ENCODE assay signal across 8 cellular contexts in genomic region chr10:104028146-104028545, GRCh38. TPM values are rescaled to one million over a fixed set of nuclear protein-coding genes. Genes with fewer than 3 reads are reported as not detected.
A peak's percentile ranks its signal among the peaks of the same experiment; 100 is the strongest.
DNase-seq lines count a peak whose midpoint lies in the region; ATAC-seq, FAIRE-seq and TF ChIP-seq lines count a peak whose summit lies in the region.

No MANE protein-coding gene starts in this region.

- no peaks in the 10 kb centered on the region for H3K79me2 ChIP-seq in HepG2 (ENCODE audit: insufficient read depth, low read length)

- WGBS in body of pancreas, 2 donors, result 87% methylated on average over 6 of the region's 6 CpGs
- WGBS in HepG2 (ENCODE audit: low lambda C conversion rate), result 92% methylated on average over 6 of the region's 6 CpGs

- no peak for TF ChIP-seq EP300 in HepG2 (IDR thresholded peaks at IDR 0.05; ENCODE audit: low read depth in 2 of 2, low read length in 2 of 2)
- TF ChIP-seq EP300 in HepG2 (CRISPR knock-in tag; IDR thresholded peaks at IDR 0.05; ENCODE audit: borderline replicate concordance), result no peak

- H3K27ac ChIP-seq in body of pancreas (no peak overlapping the region), HepG2 (ENCODE audit: extremely low read length, insufficient read depth, low read length) (no peak overlapping the region)

- no peak for TF ChIP-seq RAD21 in HepG2 (CRISPR knock-in tag; IDR thresholded peaks at IDR 0.05)

- no peak overlapping the region for H3K9ac ChIP-seq in HepG2 (ENCODE audit: insufficient read depth, low read depth, low read length)

- in situ Hi-C loops in HepG2 (cut with HindIII; ENCODE audit: extremely low pct_ligation_motif_present, low pct_unique_long_range_greater_than_20kb), result no loop called here

- ATAC-seq in body of pancreas (no peak), HepG2 (peak; percentile 99), HG03196 (IDR thresholded peaks at IDR 0.05; ENCODE audit: unreplicated experiment) (no peak)

- TF ChIP-seq CTCF in AG09319 (IDR thresholded peaks at IDR 0.05; ENCODE audit: low read depth, low read length) (peak; percentile 29), HFF-Myc (IDR thresholded peaks at IDR 0.05; ENCODE audit: low read depth, low read length, missing control alignments) (peak; percentile 31), body of pancreas (IDR thresholded peaks at IDR 0.05) (peak in 4 of 7 experiments; percentile 13 to 26 (median 19)), HepG2 (CRISPR knock-in tag; IDR thresholded peaks at IDR 0.05) (peak; percentile 30)

- H3K4me3 ChIP-seq in HFF-Myc (replicated peaks; ENCODE audit: low read depth, low read length), result no peak overlapping the region
- no peak overlapping the region for H3K4me3 ChIP-seq in body of pancreas
- H3K4me3 ChIP-seq in HepG2 (replicated peaks in 1 of 3; ENCODE audit: insufficient read depth in 1 of 3, low read depth in 2 of 3, low read length in 3 of 3), result no peak overlapping the region
- H3K4me3 ChIP-seq in MG63, result no peak overlapping the region

- H3K36me3 ChIP-seq in body of pancreas (replicated peaks in 1 of 2; ENCODE audit: insufficient read depth in 1 of 2, low read depth in 2 of 2) (peaks cover 0 to 17% of the 10 kb centered on the region in 2 donors), HepG2 (replicated peaks in 1 of 2; ENCODE audit: control insufficient read depth in 1 of 2, insufficient read depth in 2 of 2, low read length in 2 of 2) (peaks cover 3 to 27% of the 10 kb centered on the region in 2 experiments), MG63 (peaks cover 30% of the 10 kb centered on the region)

- DNase-seq in AG09319 (ENCODE audit: extremely low read depth, low read depth), result no peak
- DNase-seq in HFF-Myc (ENCODE audit: extremely low read depth, low read depth), result no peak
- DNase-seq in body of pancreas, result no peak
- DNase-seq in HepG2 (ENCODE audit: low spot score), result peak; percentile 13
- DNase-seq in MG63, result no peak
- DNase-seq in SHP77 treated with DMSO at 0.1 percent for 48 hours (lab: John Stamatoyannopoulos, UW), result no peak
- no peak for DNase-seq in urothelium cell line (ENCODE audit: low spot score)

- BruUV-seq in HepG2 (replicated peaks; lab: Mats Ljungman, UMichigan), result no TSS peak

- no peak overlapping the region for H3K4me2 ChIP-seq in HepG2 (ENCODE audit: low read depth, low read length)

- no peaks in the 10 kb centered on the region for H4K20me1 ChIP-seq in HepG2 (ENCODE audit: insufficient read depth, low read length)

- no peak for FAIRE-seq in HepG2 (lab: Jason Lieb, UNC)
- no peak for FAIRE-seq in urothelium cell line (lab: Jason Lieb, UNC)

- no peak overlapping the region for H2AFZ ChIP-seq in HepG2 (ENCODE audit: low read length)

- POLR2A ChIA-PET in HepG2 (lab: Yijun Ruan, JAX), result no interaction called here

- intact Hi-C loops in body of pancreas (cut with DNase I), result no loop called here
- intact Hi-C loops in HepG2 (cut with micrococcal nuclease; ENCODE audit: unreplicated experiment), result no loop called here

- H3K27me3 ChIP-seq in body of pancreas, result no peaks in the 10 kb centered on the region
- H3K27me3 ChIP-seq in HepG2 (ENCODE audit: control insufficient read depth in 1 of 2, insufficient read depth in 2 of 2, low read length in 2 of 2), result no peaks in the 10 kb centered on the region
- no peaks in the 10 kb centered on the region for H3K27me3 ChIP-seq in MG63

- TF ChIP-seq POLR2A in body of pancreas (IDR thresholded peaks at IDR 0.05) (no peak), HepG2 (IDR thresholded peaks at IDR 0.05; ENCODE audit: insufficient read depth in 1 of 2, low read depth in 2 of 2, low read length in 2 of 2) (no peak)

- CTCF ChIA-PET in HepG2 (lab: Yijun Ruan, JAX; ENCODE audit: low intra/inter-chr PET ratio, low total read pairs), result no interaction called here

- no peaks in the 10 kb centered on the region for H3K9me3 ChIP-seq in body of pancreas
- no peaks in the 10 kb centered on the region for H3K9me3 ChIP-seq in HepG2 (ENCODE audit: low read length)
- H3K9me3 ChIP-seq in MG63, result no peaks in the 10 kb centered on the region

- no peaks in the 10 kb centered on the region for H3K4me1 ChIP-seq in body of pancreas
- no peaks in the 10 kb centered on the region for H3K4me1 ChIP-seq in HepG2 (ENCODE audit: insufficient read depth, low read length)

TF ChIP-seq in HepG2, 621 proteins besides CTCF, POLR2A, EP300 and RAD21:
- TF ChIP-seq ASH2L (IDR thresholded peaks at IDR 0.05; ENCODE audit: insufficient read length, low read depth, low read length) (no peak), STAG1 (CRISPR knock-in tag; IDR thresholded peaks at IDR 0.05) (peak; percentile 26; the same call in 1 of the 2 replicates), FOXA1 (IDR thresholded peaks at IDR 0.05) (no peak), FOXA1 (CRISPR knock-in tag; IDR thresholded peaks at IDR 0.05) (peak; percentile 52), NR1H2 (CRISPR knock-in tag; IDR thresholded peaks at IDR 0.05; ENCODE audit: borderline replicate concordance, low read depth) (no peak), ZC3H4 (CRISPR knock-in tag; IDR thresholded peaks at IDR 0.05; ENCODE audit: borderline replicate concordance) (no peak)
- TF ChIP-seq, protein P1, sequence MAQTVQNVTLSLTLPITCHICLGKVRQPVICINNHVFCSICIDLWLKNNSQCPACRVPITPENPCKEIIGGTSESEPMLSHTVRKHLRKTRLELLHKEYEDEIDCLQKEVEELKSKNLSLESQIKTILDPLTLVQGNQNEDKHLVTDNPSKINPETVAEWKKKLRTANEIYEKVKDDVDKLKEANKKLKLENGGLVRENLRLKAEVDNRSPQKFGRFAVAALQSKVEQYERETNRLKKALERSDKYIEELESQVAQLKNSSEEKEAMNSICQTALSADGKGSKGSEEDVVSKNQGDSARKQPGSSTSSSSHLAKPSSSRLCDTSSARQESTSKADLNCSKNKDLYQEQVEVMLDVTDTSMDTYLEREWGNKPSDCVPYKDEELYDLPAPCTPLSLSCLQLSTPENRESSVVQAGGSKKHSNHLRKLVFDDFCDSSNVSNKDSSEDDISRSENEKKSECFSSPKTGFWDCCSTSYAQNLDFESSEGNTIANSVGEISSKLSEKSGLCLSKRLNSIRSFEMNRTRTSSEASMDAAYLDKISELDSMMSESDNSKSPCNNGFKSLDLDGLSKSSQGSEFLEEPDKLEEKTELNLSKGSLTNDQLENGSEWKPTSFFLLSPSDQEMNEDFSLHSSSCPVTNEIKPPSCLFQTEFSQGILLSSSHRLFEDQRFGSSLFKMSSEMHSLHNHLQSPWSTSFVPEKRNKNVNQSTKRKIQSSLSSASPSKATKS (CRISPR knock-in tag; IDR thresholded peaks at IDR 0.05), result no peak

RNA-seq across cellular contexts. Expression of gene COL17A1, which starts 57.5 kb away (rescaled TPM):
- total RNA-seq in body of pancreas (1 to 10 TPM in 1 of 2 donors, not detected in 1; 3.6 TPM), HepG2 (2016; rRNA removed; fragmentation: Illumina TruSeq; extraction: Trizol) (not detected in 2 replicates)
- not detected in 2 replicates for total RNA-seq in HepG2 (2016; cell fraction: cytosol; rRNA removed; fragmentation: Illumina TruSeq; extraction: Trizol; ENCODE audit: low read depth)
- total RNA-seq in HepG2 (2016; cell fraction: insoluble cytoplasmic fraction; rRNA removed; fragmentation: Illumina TruSeq; extraction: Trizol), result 0.09 TPM in 1 of 2 replicates, not detected in the other
- 0.21 TPM in 1 of 2 replicates, not detected in the other for total RNA-seq in HepG2 (2016; cell fraction: membrane; rRNA removed; fragmentation: Illumina TruSeq; extraction: Trizol)
- total RNA-seq in HepG2 (2016; cell fraction: nucleus; rRNA removed; fragmentation: Illumina TruSeq; extraction: Trizol), result not detected in 2 replicates
- polyA plus RNA-seq in HepG2 (2011; rRNA removed), result 0.03 and 0.13 TPM in 2 replicates
- polyA plus RNA-seq in HepG2 (2011; cell fraction: cytosol; rRNA removed), result 0.04 TPM in 1 of 2 replicates, not detected in the other
- 0.35 and 0.54 TPM in 2 replicates for polyA plus RNA-seq in HepG2 (2011; cell fraction: nucleus; rRNA removed)
- polyA plus RNA-seq in HepG2 (2012), result not detected in 2 replicates
- not detected in 2 replicates for polyA plus RNA-seq in HepG2 (2016; cell fraction: cytosol; fragmentation: Illumina TruSeq; extraction: Trizol; ENCODE audit: low read depth)
- polyA plus RNA-seq in HepG2 (2016; cell fraction: insoluble cytoplasmic fraction; fragmentation: Illumina TruSeq; extraction: Trizol; ENCODE audit: low read depth), result not detected in 2 replicates
- not detected in 2 replicates for polyA plus RNA-seq in HepG2 (2016; cell fraction: membrane; fragmentation: Illumina TruSeq; extraction: Trizol; ENCODE audit: low read depth)
- polyA plus RNA-seq in HepG2 (2016; cell fraction: nucleus; fragmentation: Illumina TruSeq; extraction: Trizol; ENCODE audit: insufficient read depth, low read depth), result 0.32 TPM in 1 of 2 replicates, not detected in the other
- polyA minus RNA-seq in HepG2 (2011; rRNA and poly(A)+ RNA removed; ENCODE audit: low replicate concordance), result 0.92 and 1.6 TPM in 2 replicates
- polyA minus RNA-seq in HepG2 (2011; cell fraction: cytosol; rRNA and poly(A)+ RNA removed), result not detected in 2 replicates
- polyA minus RNA-seq in HepG2 (2011; cell fraction: nucleus; rRNA and poly(A)+ RNA removed), result 0.25 TPM in 1 of 2 replicates, not detected in the other
- 0.30 and 0.74 TPM in 2 replicates for total RNA-seq in MG63 (2014; rRNA removed; shearing (Covaris generic); ENCODE audit: low replicate concordance)
